ENCODE assay signal across 8 cellular contexts in genomic region chr4:184807797-184808718, GRCh38. TPM values are rescaled to one million over a fixed set of nuclear protein-coding genes. Genes with fewer than 3 reads are reported as not detected.
DNase-seq lines count a peak whose midpoint lies in the region; ATAC-seq and TF ChIP-seq lines count a peak whose summit lies in the region.

No MANE protein-coding gene starts in this region.

- intact Hi-C loops in right lobe of liver (cut with DNase I): no loop called here

- no peak overlapping the region for H3K4me3 Mint-ChIP-seq in activated naive CD4-positive, alpha-beta T cell treated with anti-CD3 and anti-CD28 coated beads, Interleukin-2, amount 10 ng/mL, durations not matched to agents 7 days and 5 days

- WGBS in right lobe of liver (ENCODE audit: insufficient coverage, low coverage, low lambda C conversion rate, missing lambda C conversion rate): 46% methylated on average over 9 of the region's 9 CpGs

- H3K4me1 Mint-ChIP-seq in activated naive CD4-positive, alpha-beta T cell treated with anti-CD3 and anti-CD28 coated beads, Interleukin-2, amount 10 ng/mL, durations not matched to agents 7 days and 5 days: peaks cover 7% of the 10 kb centered on the region

- no peaks in the 10 kb centered on the region for H3K36me3 Mint-ChIP-seq in activated naive CD4-positive, alpha-beta T cell treated with anti-CD3 and anti-CD28 coated beads, Interleukin-2, amount 10 ng/mL, durations not matched to agents 7 days and 5 days

- H3K4me3 ChIP-seq in cardiac fibroblast (replicated peaks in 1 of 2; ENCODE audit: low read depth in 2 of 2, low read length in 2 of 2) (no peak overlapping the region), right lobe of liver (no peak overlapping the region)

- TF ChIP-seq CTCF in cardiac fibroblast (IDR thresholded peaks at IDR 0.05; ENCODE audit: low read depth, low read length): no peak
- TF ChIP-seq CTCF in right lobe of liver (IDR thresholded peaks at IDR 0.05): no peak

- no peaks in the 10 kb centered on the region for H3K9me3 Mint-ChIP-seq in activated naive CD4-positive, alpha-beta T cell treated with anti-CD3 and anti-CD28 coated beads, Interleukin-2, amount 10 ng/mL, durations not matched to agents 7 days and 5 days

- no peaks in the 10 kb centered on the region for H3K9me3 ChIP-seq in right lobe of liver

- DNase-seq in AG08396 (ENCODE audit: low spot score): peak; percentile 33
- peak; percentile 54 for DNase-seq in NCI-H1436 (lab: John Stamatoyannopoulos, UW)
- peak; percentile 56 to 90 for DNase-seq in cardiac fibroblast (ENCODE audit: low read depth in 2 of 2)
- DNase-seq in right lobe of liver: no peak
- no peak for DNase-seq in activated CD8-positive, alpha-beta memory T cell treated with anti-CD3 and anti-CD28 coated beads, Interleukin-2, amount 50 U/mL, for 48 hours
- no peak for DNase-seq in activated naive CD4-positive, alpha-beta T cell treated with anti-CD3 and anti-CD28 coated beads, Interleukin-2, amount 10 ng/mL, durations not matched to agents 7 days and 5 days

- peaks cover 0 to 4% (median 0%) of the 10 kb centered on the region in 4 donors for H3K36me3 ChIP-seq in right lobe of liver

- H3K27me3 Mint-ChIP-seq in activated naive CD4-positive, alpha-beta T cell treated with anti-CD3 and anti-CD28 coated beads, Interleukin-2, amount 10 ng/mL, durations not matched to agents 7 days and 5 days: no peaks in the 10 kb centered on the region

- no peaks in the 10 kb centered on the region for H3K27me3 ChIP-seq in right lobe of liver

- H3K4me1 ChIP-seq in right lobe of liver: peaks cover 0 to 57% (median 23%) of the 10 kb centered on the region in 4 donors

- TF ChIP-seq POLR2A in right lobe of liver (IDR thresholded peaks at IDR 0.05): no peak

- H3K27ac ChIP-seq in right lobe of liver: peak overlapping the region; percentile 23 to 98 (median 85)

- CTCF ChIA-PET in activated naive CD4-positive, alpha-beta T cell treated with anti-CD3 and anti-CD28 coated beads, Interleukin-2, amount 10 ng/mL, durations not matched to agents 7 days and 5 days (lab: Charles Lee): interaction anchor here (1.6 kb wide), 1 partner anchor 12 kb away, joined by 3 read pairs; no protein-coding TSS in a partner anchor

- no peak overlapping the region for H3K27ac Mint-ChIP-seq in activated naive CD4-positive, alpha-beta T cell treated with anti-CD3 and anti-CD28 coated beads, Interleukin-2, amount 10 ng/mL, durations not matched to agents 7 days and 5 days

- no peak for ATAC-seq in right lobe of liver
- no peak for ATAC-seq in GM19351 (IDR thresholded peaks at IDR 0.05; ENCODE audit: unreplicated experiment)
- no peak for ATAC-seq in HG03521 (IDR thresholded peaks at IDR 0.05; ENCODE audit: unreplicated experiment)

RNA-seq across cellular contexts. Expression of gene ACSL1, which starts 17.7 kb away (rescaled TPM):
- 1,000 to 10,000 TPM in 1 of 6 experiments, 100 to 1,000 TPM in 5; 544 to 1,154 (median 743) TPM for total RNA-seq in right lobe of liver

Comparison
In these comparisons a context has a peak if more than half of its experiments do, and no peak if none do; other contexts are left out.
1. DNase-seq: peak in AG08396 (single experiment), NCI-H1436 (single experiment) and cardiac fibroblast (2 of 2); none in right lobe of liver (0 of 3), activated CD8-positive, alpha-beta memory T cell treated with anti-CD3 and anti-CD28 coated beads, Interleukin-2, amount 50 U/mL, for 48 hours (single experiment) and activated naive CD4-positive, alpha-beta T cell treated with anti-CD3 and anti-CD28 coated beads, Interleukin-2, amount 10 ng/mL, durations not matched to agents 7 days and 5 days (single experiment).